Comparison of ENCODE assay signal across 8 cellular contexts in the genomic region with DNA sequence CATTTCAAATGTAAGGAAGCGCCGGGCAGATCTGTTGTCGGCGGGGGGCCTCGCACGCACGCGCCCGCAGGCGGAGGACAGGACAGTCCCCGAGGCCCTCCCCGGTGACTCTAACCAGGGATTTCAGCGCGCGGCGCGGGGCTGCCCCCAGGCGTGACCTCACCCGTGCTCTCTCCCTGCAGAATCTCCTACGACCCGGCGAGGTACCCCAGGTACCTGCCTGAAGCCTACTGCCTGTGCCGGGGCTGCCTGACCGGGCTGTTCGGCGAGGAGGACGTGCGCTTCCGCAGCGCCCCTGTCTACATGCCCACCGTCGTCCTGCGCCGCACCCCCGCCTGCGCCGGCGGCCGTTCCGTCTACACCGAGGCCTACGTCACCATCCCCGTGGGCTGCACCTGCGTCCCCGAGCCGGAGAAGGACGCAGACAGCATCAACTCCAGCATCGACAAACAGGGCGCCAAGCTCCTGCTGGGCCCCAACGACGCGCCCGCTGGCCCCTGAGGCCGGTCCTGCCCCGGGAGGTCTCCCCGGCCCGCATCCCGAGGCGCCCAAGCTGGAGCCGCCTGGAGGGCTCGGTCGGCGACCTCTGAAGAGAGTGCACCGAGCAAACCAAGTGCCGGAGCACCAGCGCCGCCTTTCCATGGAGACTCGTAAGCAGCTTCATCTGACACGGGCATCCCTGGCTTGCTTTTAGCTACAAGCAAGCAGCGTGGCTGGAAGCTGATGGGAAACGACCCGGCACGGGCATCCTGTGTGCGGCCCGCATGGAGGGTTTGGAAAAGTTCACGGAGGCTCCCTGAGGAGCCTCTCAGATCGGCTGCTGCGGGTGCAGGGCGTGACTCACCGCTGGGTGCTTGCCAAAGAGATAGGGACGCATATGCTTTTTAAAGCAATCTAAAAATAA. TPM values are rescaled to one million over a fixed set of nuclear protein-coding genes. Genes with fewer than 3 reads are reported as not detected.
DNase-seq lines count a peak whose midpoint lies in the region; ATAC-seq lines count a peak whose summit lies in the region.

No MANE protein-coding gene starts in this region.

- peaks cover 17% of the 10 kb centered on the region for H3K27me3 Mint-ChIP-seq in activated naive CD4-positive, alpha-beta T cell treated with anti-CD3 and anti-CD28 coated beads for 36 hours (ENCODE audit: low read depth)
- no peaks in the 10 kb centered on the region for H3K27me3 Mint-ChIP-seq in activated naive CD8-positive, alpha-beta T cell

- H3K36me3 ChIP-seq in rectal smooth muscle tissue (ENCODE audit: control insufficient read depth, insufficient read depth, low read length) = no peaks in the 10 kb centered on the region

- peaks cover 6% of the 10 kb centered on the region for H3K4me1 ChIP-seq in rectal smooth muscle tissue (ENCODE audit: control insufficient read depth, insufficient read depth, low read length)

- H3K4me3 ChIP-seq in rectal smooth muscle tissue (ENCODE audit: low read length) = peak overlapping the region; percentile 69

- H3K4me3 Mint-ChIP-seq in activated naive CD4-positive, alpha-beta T cell treated with anti-CD3 and anti-CD28 coated beads for 36 hours = peak overlapping the region; percentile 24
- H3K4me3 Mint-ChIP-seq in activated naive CD8-positive, alpha-beta T cell = peak overlapping the region; percentile 66

- H3K27ac Mint-ChIP-seq in activated naive CD4-positive, alpha-beta T cell treated with anti-CD3 and anti-CD28 coated beads for 36 hours = no peak overlapping the region
- no peak overlapping the region for H3K27ac Mint-ChIP-seq in activated naive CD8-positive, alpha-beta T cell

- H3K9me3 Mint-ChIP-seq in activated naive CD4-positive, alpha-beta T cell treated with anti-CD3 and anti-CD28 coated beads for 36 hours = no peaks in the 10 kb centered on the region
- no peaks in the 10 kb centered on the region for H3K9me3 Mint-ChIP-seq in activated naive CD8-positive, alpha-beta T cell (ENCODE audit: low read depth)

- H3K9ac ChIP-seq in rectal smooth muscle tissue (ENCODE audit: low read length) = no peak overlapping the region

- no peaks in the 10 kb centered on the region for H3K36me3 Mint-ChIP-seq in activated naive CD4-positive, alpha-beta T cell treated with anti-CD3 and anti-CD28 coated beads for 36 hours (ENCODE audit: low read depth)
- H3K36me3 Mint-ChIP-seq in activated naive CD8-positive, alpha-beta T cell = no peaks in the 10 kb centered on the region

- intact Hi-C loops in activated naive CD4-positive, alpha-beta T cell treated with anti-CD3 and anti-CD28 coated beads for 36 hours (cut with micrococcal nuclease) = no loop called here
- intact Hi-C loops in Right ventricle myocardium superior (cut with DNase I) = no loop called here

- CTCF ChIA-PET in activated naive CD4-positive, alpha-beta T cell treated with anti-CD3 and anti-CD28 coated beads for 36 hours (lab: Charles Lee) = interaction anchor here (0.7 to 2.2 kb wide), 5 partner anchors 10 to 227 kb away, joined by 3 to 5 read pairs (median 3); no protein-coding TSS in a partner anchor

- H3K4me1 Mint-ChIP-seq in activated naive CD4-positive, alpha-beta T cell treated with anti-CD3 and anti-CD28 coated beads for 36 hours (ENCODE audit: low read depth) = peaks cover 3% of the 10 kb centered on the region
- peaks cover 1% of the 10 kb centered on the region for H3K4me1 Mint-ChIP-seq in activated naive CD8-positive, alpha-beta T cell (ENCODE audit: low read depth)

- ATAC-seq in Right ventricle myocardium superior (ENCODE audit: poor library complexity) = peak; percentile 80
- no peak for ATAC-seq in GM19397 (IDR thresholded peaks at IDR 0.05; ENCODE audit: unreplicated experiment)
- ATAC-seq in HG02798 (IDR thresholded peaks at IDR 0.05; ENCODE audit: poor library complexity, unreplicated experiment) = no peak

- H3K27ac ChIP-seq in rectal smooth muscle tissue (ENCODE audit: low read depth, low read length) = no peak overlapping the region

- DNase-seq in activated naive CD4-positive, alpha-beta T cell treated with anti-CD3 and anti-CD28 coated beads for 36 hours = peak; percentile 27
- no peak for DNase-seq in activated naive CD4-positive, alpha-beta T cell (lab: John Stamatoyannopoulos, UW)
- peak; percentile 70 for DNase-seq in Right ventricle myocardium superior
- no peak for DNase-seq in midbrain (lab: John Stamatoyannopoulos, UW)

- H3K27me3 ChIP-seq in rectal smooth muscle tissue (ENCODE audit: control insufficient read depth, insufficient read depth, low read length) = peaks cover 16% of the 10 kb centered on the region

RNA-seq across cellular contexts. Expression of gene IL17D, which starts 18.2 kb away (rescaled TPM):
- under 1 TPM in 1 of 2 experiments, not detected in 1; 0.20 TPM for total RNA-seq in activated naive CD4-positive, alpha-beta T cell treated with anti-CD3 and anti-CD28 coated beads for 36 hours
- total RNA-seq in Right ventricle myocardium superior = 0.54 TPM

RNA-seq across cellular contexts. Expression of gene EEF1AKMT1, which starts 52.1 kb away (rescaled TPM):
- 10 to 100 TPM; 15.1 to 16.5 TPM for total RNA-seq in activated naive CD4-positive, alpha-beta T cell treated with anti-CD3 and anti-CD28 coated beads for 36 hours
- 9.0 TPM for total RNA-seq in Right ventricle myocardium superior

Comparison
In these comparisons a context has a peak if more than half of its experiments do, and no peak if none do; other contexts are left out.
1. DNase-seq: peak in activated naive CD4-positive, alpha-beta T cell treated with anti-CD3 and anti-CD28 coated beads for 36 hours (single experiment) and Right ventricle myocardium superior (single experiment); none in activated naive CD4-positive, alpha-beta T cell (0 of 4) and midbrain (single experiment).